Comparison of ENCODE assay signal across 8 cellular contexts in the genomic region with DNA sequence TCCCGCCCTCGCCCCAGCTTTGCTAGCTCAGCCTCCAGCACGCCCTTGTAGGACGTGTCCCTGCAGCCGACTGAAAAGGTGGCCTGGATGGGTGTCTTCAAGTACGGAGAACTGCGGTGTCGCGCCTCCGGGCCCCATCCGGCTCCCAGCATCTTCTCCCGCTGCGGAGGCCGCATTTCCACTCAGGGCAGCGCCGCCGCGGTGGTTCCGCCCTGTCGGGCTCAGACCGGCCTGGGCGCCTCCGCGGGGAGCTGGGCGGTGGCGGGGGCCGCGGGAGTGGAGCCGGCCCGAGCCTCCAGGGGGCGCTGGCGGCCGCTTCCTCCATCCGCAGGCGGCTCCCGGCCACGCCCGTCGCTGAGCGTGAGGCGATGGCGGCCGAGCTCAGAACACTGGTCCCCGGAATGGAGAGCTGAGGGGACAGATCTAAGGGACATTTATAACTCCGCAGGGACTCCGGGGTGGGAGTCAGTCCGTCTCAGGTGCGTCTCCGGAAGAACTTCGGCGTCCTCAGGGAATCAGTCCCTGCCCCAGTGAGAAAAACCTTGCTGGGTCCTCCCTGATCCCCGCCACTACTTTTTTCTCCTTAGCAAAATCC. TPM values are rescaled to one million over a fixed set of nuclear protein-coding genes. Genes with fewer than 3 reads are reported as not detected.
A peak's percentile ranks its signal among the peaks of the same experiment; 100 is the strongest.
DNase-seq lines count a peak whose midpoint lies in the region; ATAC-seq and TF ChIP-seq lines count a peak whose summit lies in the region.

No MANE protein-coding gene starts in this region.

- H3K4me3 Mint-ChIP-seq in naive thymus-derived CD4-positive, alpha-beta T cell: peak overlapping the region in 9 of 10 donors; percentile 42 to 80 (median 66)
- H3K4me3 Mint-ChIP-seq in stimulated activated naive B cell treated with anti-CD40 and anti-IgM and Interleukin-4, amounts not matched to agents 10 μg/mL and 1 μg/mL and 100 μg/mL, for 72 hours: peak overlapping the region; percentile 77 to 82

- WGBS in esophagus squamous epithelium, 2 donors: 25% methylated on average over 13 of the region's 52 CpGs; no CpG with 5 or more reads in 1 of the 2 donors

- intact Hi-C loops in esophagus squamous epithelium (cut with DNase I): no loop called here
- intact Hi-C loops in naive thymus-derived CD4-positive, alpha-beta T cell (cut with micrococcal nuclease): loop anchor here (1.0 to 5.0 kb wide), 4 partner anchors 25 to 659 kb away; a partner anchor contains a TSS

- H3K36me3 ChIP-seq in esophagus squamous epithelium: no peaks in the 10 kb centered on the region
- no peaks in the 10 kb centered on the region for H3K36me3 ChIP-seq in naive thymus-derived CD4-positive, alpha-beta T cell (ENCODE audit: control insufficient read depth in 2 of 3, insufficient read depth in 3 of 3, low read length in 3 of 3)

- peak; percentile 52 for ATAC-seq in GM18520 (IDR thresholded peaks at IDR 0.05; ENCODE audit: unreplicated experiment)
- peak; percentile 69 for ATAC-seq in HG03108 (IDR thresholded peaks at IDR 0.05; ENCODE audit: unreplicated experiment)
- ATAC-seq in naive thymus-derived CD4-positive, alpha-beta T cell: peak; percentile 98
- ATAC-seq in stimulated activated naive B cell treated with anti-CD40 and anti-IgM and Interleukin-4, amounts not matched to agents 10 μg/mL and 1 μg/mL and 100 μg/mL, for 72 hours (replicated peaks): peak; percentile 94 to 98

- H3K27me3 Mint-ChIP-seq in naive thymus-derived CD4-positive, alpha-beta T cell: peaks cover 7 to 16% (median 16%) of the 10 kb centered on the region in 5 donors
- peaks cover 13 to 17% of the 10 kb centered on the region in 2 donors for H3K27me3 Mint-ChIP-seq in stimulated activated naive B cell treated with anti-CD40 and anti-IgM and Interleukin-4, amounts not matched to agents 10 μg/mL and 1 μg/mL and 100 μg/mL, for 72 hours

- TF ChIP-seq CTCF in AG09309 (IDR thresholded peaks at IDR 0.05; ENCODE audit: control insufficient read depth, insufficient read depth, low read depth, low read length, missing control alignments) (peak; percentile 44), esophagus squamous epithelium (IDR thresholded peaks at IDR 0.05) (peak; percentile 78 to 94 (median 87))

- CTCF ChIA-PET in naive thymus-derived CD4-positive, alpha-beta T cell (lab: Charles Lee): interaction anchor here (0.5 to 2.5 kb wide), 12 partner anchors 10 to 546 kb away, joined by 3 to 7 read pairs (median 3); no protein-coding TSS in a partner anchor

- peaks cover 5 to 21% (median 12%) of the 10 kb centered on the region in 3 donors for H3K4me1 ChIP-seq in esophagus squamous epithelium
- peaks cover 0 to 3% of the 10 kb centered on the region in 2 donors for H3K4me1 ChIP-seq in naive thymus-derived CD4-positive, alpha-beta T cell (ENCODE audit: control insufficient read depth in 2 of 2, insufficient read depth in 2 of 2, low read length in 2 of 2)

- no peak for DNase-seq in AG09309 (ENCODE audit: low read depth)
- peak; percentile 79 for DNase-seq in NCI-H748 (lab: John Stamatoyannopoulos, UW; ENCODE audit: unreplicated experiment)
- DNase-seq in activated T-cell treated with anti-CD3 and anti-CD28 coated beads for 4 hours: peak; percentile 71
- DNase-seq in esophagus squamous epithelium (lab: John Stamatoyannopoulos, UW): no peak
- peak; percentile 7 to 93 (median 44) for DNase-seq in naive thymus-derived CD4-positive, alpha-beta T cell
- peak; percentile 80 for DNase-seq in stimulated activated naive B cell treated with anti-CD40 and anti-IgM and Interleukin-4, amounts not matched to agents 10 μg/mL and 1 μg/mL and 100 μg/mL, for 72 hours

- peak overlapping the region; percentile 11 for H3K4me3 ChIP-seq in AG09309 (ENCODE audit: control insufficient read depth, low read depth, low read length)
- H3K4me3 ChIP-seq in esophagus squamous epithelium: peak overlapping the region; percentile 12 to 64 (median 46)
- H3K4me3 ChIP-seq in naive thymus-derived CD4-positive, alpha-beta T cell (ENCODE audit: low read length): peak overlapping the region; percentile 57

- H3K27ac ChIP-seq in esophagus squamous epithelium: peak overlapping the region; percentile 24 to 81 (median 67)
- H3K27ac ChIP-seq in naive thymus-derived CD4-positive, alpha-beta T cell (ENCODE audit: low read depth, low read length): no peak overlapping the region

- peaks cover 0 to 9% (median 6%) of the 10 kb centered on the region in 11 donors for H3K9me3 Mint-ChIP-seq in naive thymus-derived CD4-positive, alpha-beta T cell
- peaks cover 4 to 6% of the 10 kb centered on the region in 2 donors for H3K9me3 Mint-ChIP-seq in stimulated activated naive B cell treated with anti-CD40 and anti-IgM and Interleukin-4, amounts not matched to agents 10 μg/mL and 1 μg/mL and 100 μg/mL, for 72 hours

- peak overlapping the region in 2 of 9 donors; percentile 62 to 74 for H3K27ac Mint-ChIP-seq in naive thymus-derived CD4-positive, alpha-beta T cell
- peak overlapping the region; percentile 79 for H3K27ac Mint-ChIP-seq in stimulated activated naive B cell treated with anti-CD40 and anti-IgM and Interleukin-4, amounts not matched to agents 10 μg/mL and 1 μg/mL and 100 μg/mL, for 72 hours

- H3K27me3 ChIP-seq in esophagus squamous epithelium: no peaks in the 10 kb centered on the region
- H3K27me3 ChIP-seq in naive thymus-derived CD4-positive, alpha-beta T cell (ENCODE audit: control insufficient read depth in 2 of 2, insufficient read depth in 2 of 2, low read length in 2 of 2): no peaks in the 10 kb centered on the region

- peaks cover 0 to 17% (median 0%) of the 10 kb centered on the region in 7 donors for H3K4me1 Mint-ChIP-seq in naive thymus-derived CD4-positive, alpha-beta T cell
- peaks cover 7 to 11% of the 10 kb centered on the region in 2 donors for H3K4me1 Mint-ChIP-seq in stimulated activated naive B cell treated with anti-CD40 and anti-IgM and Interleukin-4, amounts not matched to agents 10 μg/mL and 1 μg/mL and 100 μg/mL, for 72 hours

- POLR2A ChIA-PET in naive thymus-derived CD4-positive, alpha-beta T cell (lab: Charles Lee): interaction anchor here (0.6 to 2.1 kb wide), 8 partner anchors 15 to 304 kb away, joined by 3 to 8 read pairs (median 3); a partner anchor contains a TSS

- no peaks in the 10 kb centered on the region for H3K9me3 ChIP-seq in esophagus squamous epithelium
- no peaks in the 10 kb centered on the region for H3K9me3 ChIP-seq in naive thymus-derived CD4-positive, alpha-beta T cell (ENCODE audit: control insufficient read depth in 2 of 3, low read length in 3 of 3)

- H3K36me3 Mint-ChIP-seq in naive thymus-derived CD4-positive, alpha-beta T cell: peaks cover 0 to 5% (median 5%) of the 10 kb centered on the region in 5 donors
- H3K36me3 Mint-ChIP-seq in stimulated activated naive B cell treated with anti-CD40 and anti-IgM and Interleukin-4, amounts not matched to agents 10 μg/mL and 1 μg/mL and 100 μg/mL, for 72 hours: peaks cover 0 to 7% of the 10 kb centered on the region in 2 donors

- no peak for TF ChIP-seq POLR2A in esophagus squamous epithelium (IDR thresholded peaks at IDR 0.05)

RNA-seq across cellular contexts. Expression of a gene that starts 13.6 kb away (rescaled TPM):
- not detected for total RNA-seq in esophagus squamous epithelium
- total RNA-seq in naive thymus-derived CD4-positive, alpha-beta T cell: not detected
- not detected for polyA plus RNA-seq in naive thymus-derived CD4-positive, alpha-beta T cell

RNA-seq across cellular contexts. Expression of a gene that starts 25.2 kb away (rescaled TPM):
- total RNA-seq in esophagus squamous epithelium: 10 to 100 TPM; 13.0 to 23.8 (median 19.6) TPM
- total RNA-seq in naive thymus-derived CD4-positive, alpha-beta T cell: 10 to 100 TPM; 21.2 to 55.9 (median 35.9) TPM
- polyA plus RNA-seq in naive thymus-derived CD4-positive, alpha-beta T cell: 10 to 100 TPM in 1 of 2 donors, 1 to 10 TPM in 1; 8.5 to 12.1 TPM

RNA-seq across cellular contexts. Expression of a gene that starts 39.6 kb away (rescaled TPM):
- total RNA-seq in esophagus squamous epithelium: 10 to 100 TPM in 1 of 4 donors, 1 to 10 TPM in 3; 2.5 to 12.6 (median 5.5) TPM
- total RNA-seq in naive thymus-derived CD4-positive, alpha-beta T cell: 10 to 100 TPM; 13.6 to 31.5 (median 22.7) TPM
- 10 to 100 TPM; 11.9 to 25.1 TPM for polyA plus RNA-seq in naive thymus-derived CD4-positive, alpha-beta T cell

RNA-seq across cellular contexts. Expression of a gene that starts 39.7 kb away (rescaled TPM):
- total RNA-seq in esophagus squamous epithelium: 10 to 100 TPM in 3 of 4 donors, 1 to 10 TPM in 1; 6.6 to 19.9 (median 12.9) TPM
- 10 to 100 TPM in 1 of 5 experiments, 1 to 10 TPM in 4; 2.8 to 15.9 (median 7.1) TPM for total RNA-seq in naive thymus-derived CD4-positive, alpha-beta T cell
- polyA plus RNA-seq in naive thymus-derived CD4-positive, alpha-beta T cell: 1 to 10 TPM; 1.2 to 2.0 TPM

Comparison
In these comparisons a context has a peak if more than half of its experiments do, and no peak if none do; other contexts are left out.
1. DNase-seq: peak in NCI-H748 (single experiment), activated T-cell treated with anti-CD3 and anti-CD28 coated beads for 4 hours (single experiment), naive thymus-derived CD4-positive, alpha-beta T cell (9 of 9) and stimulated activated naive B cell treated with anti-CD40 and anti-IgM and Interleukin-4, amounts not matched to agents 10 μg/mL and 1 μg/mL and 100 μg/mL, for 72 hours (single experiment); none in AG09309 (single experiment) and esophagus squamous epithelium (single experiment).
2. Peak in every context shown above with its lines, with median percentiles within 50 percentile points of each other: H3K4me3 ChIP-seq and ATAC-seq.